In genomic region chr6:105382477-105382876, GRCh38 we compare ENCODE assay signal across 1 cellular context.
TF ChIP-seq lines count a peak whose summit lies in the region.

No MANE protein-coding gene starts in this region.

TF ChIP-seq in IMR-90, 13 proteins besides CTCF, POLR2A, EP300 and RAD21 (continued from another document):
- TF ChIP-seq NFE2L2 (IDR thresholded peaks at IDR 0.05; ENCODE audit: low read depth, low read length): no peak
- TF ChIP-seq ELK1 (IDR thresholded peaks at IDR 0.05; ENCODE audit: borderline replicate concordance, low read depth, low read length): no peak
- TF ChIP-seq MAZ (IDR thresholded peaks at IDR 0.05; ENCODE audit: borderline replicate concordance, low read depth, low read length): no peak
- TF ChIP-seq CEBPB (IDR thresholded peaks at IDR 0.05; ENCODE audit: low read depth, low read length): no peak
